Comparison of ENCODE assay signal across 7 cellular contexts in the genomic region with DNA sequence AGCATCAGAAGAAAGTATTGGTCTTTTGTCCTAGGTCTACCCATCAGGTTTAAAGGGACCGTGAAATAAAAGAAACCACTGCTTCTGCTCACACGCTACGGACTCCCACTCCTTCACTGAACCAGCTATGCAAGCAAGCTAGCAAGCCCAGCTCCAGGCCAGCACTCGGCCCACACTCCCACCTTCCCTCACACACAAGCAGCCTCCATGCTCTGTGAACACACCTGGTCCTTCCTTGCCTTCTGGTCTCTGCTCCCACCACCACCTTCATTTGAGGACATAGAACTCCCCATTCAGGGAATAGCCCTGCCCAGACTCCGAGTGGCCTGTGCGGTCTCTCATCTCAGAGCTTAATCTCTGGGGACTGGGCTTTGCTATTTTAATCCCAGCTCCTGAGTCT.
"Had no signal": no experiment of that assay in that cellular context is flagged by ENCODE, and none has a peak within 500 bp of the region (broad histone marks: within the 10 kb centered on the region; RNA-seq: fewer than 3 reads in every experiment).

No MANE protein-coding gene starts in this region.

- H3K27ac Mint-ChIP-seq: GM23338, HFFc6 had no signal

- H3K4me3 ChIP-seq: GM23338, HAP-1, K562 had no signal

- H3K4me1 ChIP-seq: HAP-1 had no signal

- H3K9me3 ChIP-seq: HAP-1 had no signal

- DNase-seq: H7, HFFc6, IMR-90 had no signal

- H3K4me1 Mint-ChIP-seq: GM23338 had no signal

- H3K27ac ChIP-seq: HL-60 had no signal

- H3K36me3 ChIP-seq: HAP-1 had no signal

- H3K4me3 Mint-ChIP-seq: GM23338, HFFc6 had no signal
